In genomic region chr2:174023591-174024523, GRCh38 we compare ENCODE assay signal across 8 cellular contexts. TPM values are rescaled to one million over a fixed set of nuclear protein-coding genes. Genes with fewer than 3 reads are reported as not detected.
DNase-seq lines count a peak whose midpoint lies in the region; ATAC-seq, FAIRE-seq and TF ChIP-seq lines count a peak whose summit lies in the region.

No MANE protein-coding gene starts in this region.

- H3K9me3 ChIP-seq in PC-3 (ENCODE audit: low read length) (no peaks in the 10 kb centered on the region), muscle layer of duodenum (ENCODE audit: control insufficient read depth in 1 of 2, low read length in 2 of 2) (no peaks in the 10 kb centered on the region), upper lobe of right lung (no peaks in the 10 kb centered on the region), small intestine (ENCODE audit: control insufficient read depth, low read depth) (no peaks in the 10 kb centered on the region)

- DNase-seq in GOT3 (lab: John Stamatoyannopoulos, UW), result peak; percentile 19
- DNase-seq in PC-3, result peak; percentile 91
- peak; percentile 68 for DNase-seq in upper lobe of right lung
- DNase-seq in NCI-H1436 treated with DMSO at 0.1 percent for 48 hours (lab: John Stamatoyannopoulos, UW), result no peak
- DNase-seq in small intestine, result no peak
- DNase-seq in COR-L47 (lab: John Stamatoyannopoulos, UW), result no peak

- no peaks in the 10 kb centered on the region for H3K36me3 ChIP-seq in PC-3 (ENCODE audit: low read depth, low read length)
- no peaks in the 10 kb centered on the region for H3K36me3 ChIP-seq in muscle layer of duodenum (ENCODE audit: control insufficient read depth in 1 of 2, insufficient read depth in 2 of 2, low read length in 2 of 2)
- no peaks in the 10 kb centered on the region for H3K36me3 ChIP-seq in upper lobe of right lung
- no peaks in the 10 kb centered on the region for H3K36me3 ChIP-seq in small intestine (ENCODE audit: control insufficient read depth in 2 of 2, insufficient read depth in 2 of 2, low read length in 2 of 2)

- H3F3A ChIP-seq in PC-3 (ENCODE audit: low read length, unreplicated experiment), result no peaks in the 10 kb centered on the region

- 58 to 75% (median 70%) methylated on average over 18 of the region's 18 CpGs for WGBS in small intestine, 3 donors

- H3K4me2 ChIP-seq in PC-3 (ENCODE audit: low read length), result no peak overlapping the region

- TF ChIP-seq CTCF in PC-3 (conservative IDR thresholded peaks at IDR 0.05; ENCODE audit: low read depth, low read length), result no peak
- no peak for TF ChIP-seq CTCF in upper lobe of right lung (IDR thresholded peaks at IDR 0.05)

- intact Hi-C loops in PC-3 (cut with micrococcal nuclease), result no loop called here
- intact Hi-C loops in dendritic cell treated with granulocyte-macrophage colony-stimulating factor and Interleukin-4, amounts not matched to agents 40 ng/mL and 50 ng/mL, for 4 days (cut with micrococcal nuclease), result loop anchor here (1.0 kb wide), 1 partner anchor 15 kb away; no protein-coding TSS in a partner anchor
- intact Hi-C loops in upper lobe of right lung (cut with DNase I), result no loop called here

- H3K4me1 ChIP-seq in PC-3 (ENCODE audit: insufficient read depth, low read length) (peaks cover 12% of the 10 kb centered on the region; the same call in 1 of the 2 replicates), muscle layer of duodenum (ENCODE audit: control insufficient read depth in 1 of 2, insufficient read depth in 2 of 2, low read length in 2 of 2) (peaks cover 3 to 23% of the 10 kb centered on the region in 2 donors), upper lobe of right lung (peaks cover 19% of the 10 kb centered on the region), small intestine (ENCODE audit: control insufficient read depth in 2 of 2, insufficient read depth in 1 of 2, low read depth in 1 of 2, low read length in 1 of 2) (peaks cover 0 to 5% of the 10 kb centered on the region in 2 donors)

- BruUV-seq in PC-3 (replicated peaks; lab: Mats Ljungman, UMichigan), result no TSS peak

- FAIRE-seq in small intestine (lab: Jason Lieb, UNC), result no peak

- H3K79me2 ChIP-seq in PC-3 (ENCODE audit: low read length), result no peaks in the 10 kb centered on the region

- peak overlapping the region; percentile 95 for H3K27ac Mint-ChIP-seq in dendritic cell treated with granulocyte-macrophage colony-stimulating factor and Interleukin-4, amounts not matched to agents 40 ng/mL and 50 ng/mL, for 4 days

- H2AFZ ChIP-seq in PC-3 (ENCODE audit: low read length), result no peak overlapping the region

- ATAC-seq in PC-3 (peak; percentile 59; the same call in 1 of the 2 replicates), upper lobe of right lung (peak; percentile 77)

- no peaks in the 10 kb centered on the region for H3K27me3 Mint-ChIP-seq in dendritic cell treated with granulocyte-macrophage colony-stimulating factor and Interleukin-4, amounts not matched to agents 40 ng/mL and 50 ng/mL, for 4 days

- H3K4me3 Mint-ChIP-seq in dendritic cell treated with granulocyte-macrophage colony-stimulating factor and Interleukin-4, amounts not matched to agents 40 ng/mL and 50 ng/mL, for 4 days, result peak overlapping the region; percentile 44

- H3K4me3 ChIP-seq in PC-3 (ENCODE audit: low read length) (no peak overlapping the region), muscle layer of duodenum (ENCODE audit: low read depth in 1 of 2, low read length in 2 of 2) (peak overlapping the region in 1 of 2 donors; percentile 30), upper lobe of right lung (no peak overlapping the region), small intestine (ENCODE audit: low read depth in 1 of 2, low read length in 2 of 2) (no peak overlapping the region)

- H3K27ac ChIP-seq in PC-3 (ENCODE audit: low read length), result peak overlapping the region; percentile 97
- H3K27ac ChIP-seq in muscle layer of duodenum (ENCODE audit: low read length), result peak overlapping the region; percentile 49
- peak overlapping the region; percentile 83 for H3K27ac ChIP-seq in upper lobe of right lung
- peak overlapping the region in 1 of 2 donors; percentile 83 for H3K27ac ChIP-seq in small intestine (ENCODE audit: low read depth in 1 of 2, low read length in 1 of 2)

- no peaks in the 10 kb centered on the region for H3K36me3 Mint-ChIP-seq in dendritic cell treated with granulocyte-macrophage colony-stimulating factor and Interleukin-4, amounts not matched to agents 40 ng/mL and 50 ng/mL, for 4 days (ENCODE audit: low read depth)

- H3K9ac ChIP-seq in PC-3 (ENCODE audit: low read length), result peak overlapping the region; percentile 73

- H3K9me2 ChIP-seq in PC-3 (replicated peaks; ENCODE audit: low read length), result no peaks in the 10 kb centered on the region

- CTCF ChIA-PET in PC-3 (lab: Charles Lee), result no interaction called here

- peaks cover 82% of the 10 kb centered on the region for H3K4me1 Mint-ChIP-seq in dendritic cell treated with granulocyte-macrophage colony-stimulating factor and Interleukin-4, amounts not matched to agents 40 ng/mL and 50 ng/mL, for 4 days (ENCODE audit: low read depth)

- H4K20me1 ChIP-seq in PC-3 (ENCODE audit: low read length), result no peaks in the 10 kb centered on the region

- H3K27me3 ChIP-seq in PC-3 (ENCODE audit: low read length) (no peaks in the 10 kb centered on the region), muscle layer of duodenum (ENCODE audit: low read depth, low read length) (no peaks in the 10 kb centered on the region), upper lobe of right lung (no peaks in the 10 kb centered on the region), small intestine (ENCODE audit: control insufficient read depth in 2 of 2, insufficient read depth in 2 of 2, low read length in 2 of 2) (no peaks in the 10 kb centered on the region)

- no peaks in the 10 kb centered on the region for H3K9me3 Mint-ChIP-seq in dendritic cell treated with granulocyte-macrophage colony-stimulating factor and Interleukin-4, amounts not matched to agents 40 ng/mL and 50 ng/mL, for 4 days

- POLR2A ChIA-PET in PC-3 (lab: Charles Lee; ENCODE audit: unreplicated experiment), result no interaction called here

RNA-seq across cellular contexts. Expression of gene SP3, which starts 58.7 kb away (rescaled TPM):
- total RNA-seq in PC-3 (2014; rRNA removed) (82.2 and 117 TPM in 2 replicates), upper lobe of right lung (77.4 TPM)
- polyA plus RNA-seq in small intestine, result 10 to 100 TPM; 15.0 to 22.7 (median 15.4) TPM

Comparison
In these comparisons a context has a peak if more than half of its experiments do, and no peak if none do; other contexts are left out.
1. DNase-seq: peak in GOT3 (single experiment), PC-3 (single experiment) and upper lobe of right lung (single experiment); none in NCI-H1436 treated with DMSO at 0.1 percent for 48 hours (single experiment), small intestine (single experiment) and COR-L47 (single experiment).